Comparison of ENCODE assay signal across 19 cellular contexts in genomic region chr12:111192657-111193056, GRCh38.
"Had no signal": no experiment of that assay in that cellular context is flagged by ENCODE, and none has a peak within 500 bp of the region (broad histone marks: within the 10 kb centered on the region; RNA-seq: fewer than 3 reads in every experiment).

No MANE protein-coding gene starts in this region.

- H3K27me3 ChIP-seq: ovary, right atrium auricular region, thyroid gland, upper lobe of left lung, vagina had no signal

- H3K4me3 Mint-ChIP-seq: naive thymus-derived CD8-positive, alpha-beta T cell; neural crest cell had no signal

- H3K9me3 ChIP-seq: gastrocnemius medialis, mucosa of descending colon, ovary, suprapubic skin, thyroid gland, upper lobe of left lung, vagina had no signal

- DNase-seq: effector CD4-positive, alpha-beta T cell; gastrocnemius medialis; heart right ventricle; islet precursor cell; mucosa of descending colon; ovary; small intestine; stimulated activated CD4-positive, alpha-beta T cell treated with anti-CD3 and anti-CD28 coated beads, Interleukin-12 subunit alpha, Interleukin-12 subunit beta, amount 100 ng/mL, for 4 hours; stimulated activated naive CD4-positive, alpha-beta T cell; thyroid gland; upper lobe of left lung had no signal

- H3K36me3 Mint-ChIP-seq: naive thymus-derived CD8-positive, alpha-beta T cell had no signal

- H3K27ac ChIP-seq: coronary artery, gastrocnemius medialis, heart right ventricle, ovary, right atrium auricular region, suprapubic skin, thyroid gland, upper lobe of left lung, vagina had no signal

- H3K27ac Mint-ChIP-seq: naive thymus-derived CD8-positive, alpha-beta T cell had no signal

- ATAC-seq: esophagus mucosa; gastrocnemius medialis; heart right ventricle; left lobe of liver; mucosa of descending colon; naive thymus-derived CD8-positive, alpha-beta T cell had no signal

- H3K4me3 ChIP-seq: coronary artery, gastrocnemius medialis, heart right ventricle, mucosa of descending colon, ovary, right atrium auricular region, suprapubic skin, thyroid gland, upper lobe of left lung, vagina had no signal

- H3K4me1 ChIP-seq: gastrocnemius medialis, heart right ventricle, right atrium auricular region, suprapubic skin, thyroid gland, upper lobe of left lung, vagina had no signal

- H3K9me3 Mint-ChIP-seq: neural crest cell had no signal

- H3K36me3 ChIP-seq: gastrocnemius medialis, heart right ventricle, ovary, right atrium auricular region, suprapubic skin, thyroid gland, upper lobe of left lung, vagina had no signal
